Comparison of ENCODE assay signal across 1 cellular context in the genomic region with DNA sequence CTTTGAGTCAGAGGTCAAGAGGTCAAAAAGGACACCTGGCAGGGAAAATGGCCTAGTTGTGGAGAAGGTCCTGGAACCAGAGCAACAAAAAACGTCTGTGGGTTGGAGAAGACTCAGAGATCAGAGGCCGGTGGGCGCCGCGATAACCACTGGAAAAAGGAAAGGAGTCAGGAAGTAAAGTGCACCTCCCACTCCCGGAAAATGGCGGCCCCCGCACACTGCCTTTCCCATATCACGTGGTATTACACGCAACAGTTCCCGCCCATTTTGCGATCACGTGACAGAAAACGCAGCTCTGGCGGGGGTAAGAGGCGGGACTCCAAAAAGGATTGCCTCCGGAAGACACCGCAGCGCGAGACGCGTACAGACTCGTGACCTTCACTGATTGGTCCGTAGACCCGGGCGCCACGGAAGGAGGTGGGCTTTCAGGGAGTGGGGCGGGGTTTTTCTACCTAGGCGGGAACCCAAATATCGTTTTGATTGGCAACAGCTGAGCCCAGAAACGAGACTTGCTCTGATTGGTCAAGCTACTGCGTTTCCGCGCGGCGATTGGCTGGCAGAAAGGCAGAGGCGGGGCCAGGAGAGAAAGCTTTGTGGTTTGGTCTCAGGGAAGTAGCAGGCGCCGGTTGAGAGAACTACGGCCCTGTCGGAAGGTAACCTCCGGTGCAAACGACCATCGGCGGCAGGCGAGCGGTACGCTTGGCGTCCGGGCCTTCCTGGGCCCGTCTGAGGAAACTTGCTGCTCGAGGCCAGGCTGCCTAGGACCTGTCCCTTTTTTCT.
TF ChIP-seq lines count a peak whose summit lies in the region.

A gene with protein sequence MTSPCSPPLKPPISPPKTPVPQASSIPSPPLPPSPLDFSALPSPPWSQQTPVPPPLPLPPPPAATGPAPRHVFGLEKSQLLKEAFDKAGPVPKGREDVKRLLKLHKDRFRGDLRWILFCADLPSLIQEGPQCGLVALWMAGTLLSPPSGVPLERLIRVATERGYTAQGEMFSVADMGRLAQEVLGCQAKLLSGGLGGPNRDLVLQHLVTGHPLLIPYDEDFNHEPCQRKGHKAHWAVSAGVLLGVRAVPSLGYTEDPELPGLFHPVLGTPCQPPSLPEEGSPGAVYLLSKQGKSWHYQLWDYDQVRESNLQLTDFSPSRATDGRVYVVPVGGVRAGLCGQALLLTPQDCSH (minus strand): TSS at position 193 of the 780 bp plus-strand sequence. CDS start 674 bp downstream, outside the sequence.

TF ChIP-seq in HepG2, 621 proteins besides CTCF, POLR2A, EP300 and RAD21 (continued from another document and continues in another):
- TF ChIP-seq, protein P1, sequence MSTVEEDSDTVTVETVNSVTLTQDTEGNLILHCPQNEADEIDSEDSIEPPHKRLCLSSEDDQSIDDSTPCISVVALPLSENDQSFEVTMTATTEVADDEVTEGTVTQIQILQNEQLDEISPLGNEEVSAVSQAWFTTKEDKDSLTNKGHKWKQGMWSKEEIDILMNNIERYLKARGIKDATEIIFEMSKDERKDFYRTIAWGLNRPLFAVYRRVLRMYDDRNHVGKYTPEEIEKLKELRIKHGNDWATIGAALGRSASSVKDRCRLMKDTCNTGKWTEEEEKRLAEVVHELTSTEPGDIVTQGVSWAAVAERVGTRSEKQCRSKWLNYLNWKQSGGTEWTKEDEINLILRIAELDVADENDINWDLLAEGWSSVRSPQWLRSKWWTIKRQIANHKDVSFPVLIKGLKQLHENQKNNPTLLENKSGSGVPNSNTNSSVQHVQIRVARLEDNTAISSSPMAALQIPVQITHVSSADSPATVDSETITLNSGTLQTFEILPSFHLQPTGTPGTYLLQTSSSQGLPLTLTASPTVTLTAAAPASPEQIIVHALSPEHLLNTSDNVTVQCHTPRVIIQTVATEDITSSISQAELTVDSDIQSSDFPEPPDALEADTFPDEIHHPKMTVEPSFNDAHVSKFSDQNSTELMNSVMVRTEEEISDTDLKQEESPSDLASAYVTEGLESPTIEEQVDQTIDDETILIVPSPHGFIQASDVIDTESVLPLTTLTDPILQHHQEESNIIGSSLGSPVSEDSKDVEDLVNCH (CRISPR knock-in tag; IDR thresholded peaks at IDR 0.05): no peak
- TF ChIP-seq, protein P2, sequence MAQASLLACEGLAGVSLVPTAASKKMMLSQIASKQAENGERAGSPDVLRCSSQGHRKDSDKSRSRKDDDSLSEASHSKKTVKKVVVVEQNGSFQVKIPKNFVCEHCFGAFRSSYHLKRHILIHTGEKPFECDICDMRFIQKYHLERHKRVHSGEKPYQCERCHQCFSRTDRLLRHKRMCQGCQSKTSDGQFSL (CRISPR knock-in tag; IDR thresholded peaks at IDR 0.05): no peak
- TF ChIP-seq SMC3 (IDR thresholded peaks at IDR 0.05; ENCODE audit: low read length): no peak
- TF ChIP-seq CHD4 (IDR thresholded peaks at IDR 0.05; ENCODE audit: borderline replicate concordance, low read length): no peak
- TF ChIP-seq ZNF781 (CRISPR knock-in tag; IDR thresholded peaks at IDR 0.05; ENCODE audit: borderline replicate concordance, not compliant biosample characterization): no peak
- 0 out of 2 replicates have a peak, but pooled peaks have one; percentile 25 for TF ChIP-seq PITX1 (CRISPR knock-in tag; IDR thresholded peaks at IDR 0.05)
- TF ChIP-seq ZHX2 (IDR thresholded peaks at IDR 0.05; ENCODE audit: low read depth): peak; percentile 93
- no peak; the same call in 1 of the 2 replicates for TF ChIP-seq ZHX2 (CRISPR knock-in tag; IDR thresholded peaks at IDR 0.05; ENCODE audit: borderline replicate concordance)
- TF ChIP-seq ARNT (IDR thresholded peaks at IDR 0.05): no peak
- no peak for TF ChIP-seq ZNF552 (CRISPR knock-in tag; IDR thresholded peaks at IDR 0.05; ENCODE audit: borderline replicate concordance)
- TF ChIP-seq, protein P3, sequence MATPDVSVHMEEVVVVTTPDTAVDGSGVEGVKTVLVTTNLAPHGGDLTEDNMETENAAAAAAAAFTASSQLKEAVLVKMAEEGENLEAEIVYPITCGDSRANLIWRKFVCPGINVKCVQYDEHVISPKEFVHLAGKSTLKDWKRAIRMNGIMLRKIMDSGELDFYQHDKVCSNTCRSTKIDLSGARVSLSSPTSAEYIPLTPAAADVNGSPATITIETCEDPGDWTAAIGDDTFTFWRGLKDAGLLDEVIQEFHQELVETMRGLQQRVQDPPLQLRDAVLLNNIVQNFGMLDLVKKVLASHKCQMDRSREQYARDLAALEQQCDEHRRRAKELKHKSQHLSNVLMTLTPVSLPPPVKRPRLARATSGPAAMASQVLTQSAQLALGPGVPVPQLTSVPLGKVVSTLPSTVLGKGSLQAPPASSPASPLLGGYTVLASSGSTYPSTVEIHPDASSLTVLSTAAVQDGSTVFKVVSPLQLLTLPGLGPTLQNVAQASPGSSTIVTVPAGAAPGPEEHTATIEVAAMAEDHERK (CRISPR knock-in tag; IDR thresholded peaks at IDR 0.05; ENCODE audit: low read depth): peak; percentile 52; the same call in 1 of the 2 replicates
- TF ChIP-seq ZNF430 (CRISPR knock-in tag; IDR thresholded peaks at IDR 0.05): peak; percentile 7; the same call in 1 of the 2 replicates
- 0 out of 2 replicates have a peak, but pooled peaks have one; percentile 58 for TF ChIP-seq ZMYM4 (CRISPR knock-in tag; IDR thresholded peaks at IDR 0.05)
- no peak for TF ChIP-seq JUND (CRISPR knock-in tag; IDR thresholded peaks at IDR 0.05)
- TF ChIP-seq ZBTB39 (CRISPR knock-in tag; IDR thresholded peaks at IDR 0.05): no peak
- TF ChIP-seq ZNF20 (CRISPR knock-in tag; IDR thresholded peaks at IDR 0.05): no peak
- no peak for TF ChIP-seq PAWR (CRISPR knock-in tag; IDR thresholded peaks at IDR 0.05; ENCODE audit: borderline replicate concordance)
- TF ChIP-seq TARDBP (CRISPR knock-in tag; IDR thresholded peaks at IDR 0.05): peak; percentile 34; the same call in 1 of the 2 replicates
- TF ChIP-seq ZNF709 (CRISPR knock-in tag; IDR thresholded peaks at IDR 0.05): no peak
- no peak for TF ChIP-seq SCMH1 (CRISPR knock-in tag; IDR thresholded peaks at IDR 0.05; ENCODE audit: borderline replicate concordance)
- no peak for TF ChIP-seq ZNF713 (CRISPR knock-in tag; IDR thresholded peaks at IDR 0.05)
- TF ChIP-seq FOXK2 (IDR thresholded peaks at IDR 0.05): peak; percentile 25
- no peak for TF ChIP-seq SOX13 (IDR thresholded peaks at IDR 0.05)
- 0 out of 4 replicates have a peak, but pooled peaks of 1 of the 2 experiments have one; percentile 27 for TF ChIP-seq SOX13 (CRISPR knock-in tag; conservative IDR thresholded peaks at IDR 0.05 in 1 of 2, IDR thresholded peaks at IDR 0.05 in 1 of 2)
- 0 out of 2 replicates have a peak, but pooled peaks have one; percentile 37 for TF ChIP-seq ZFY (CRISPR knock-in tag; IDR thresholded peaks at IDR 0.05)
- no peak for TF ChIP-seq RCOR2 (CRISPR knock-in tag; IDR thresholded peaks at IDR 0.05)
- TF ChIP-seq, protein P4, sequence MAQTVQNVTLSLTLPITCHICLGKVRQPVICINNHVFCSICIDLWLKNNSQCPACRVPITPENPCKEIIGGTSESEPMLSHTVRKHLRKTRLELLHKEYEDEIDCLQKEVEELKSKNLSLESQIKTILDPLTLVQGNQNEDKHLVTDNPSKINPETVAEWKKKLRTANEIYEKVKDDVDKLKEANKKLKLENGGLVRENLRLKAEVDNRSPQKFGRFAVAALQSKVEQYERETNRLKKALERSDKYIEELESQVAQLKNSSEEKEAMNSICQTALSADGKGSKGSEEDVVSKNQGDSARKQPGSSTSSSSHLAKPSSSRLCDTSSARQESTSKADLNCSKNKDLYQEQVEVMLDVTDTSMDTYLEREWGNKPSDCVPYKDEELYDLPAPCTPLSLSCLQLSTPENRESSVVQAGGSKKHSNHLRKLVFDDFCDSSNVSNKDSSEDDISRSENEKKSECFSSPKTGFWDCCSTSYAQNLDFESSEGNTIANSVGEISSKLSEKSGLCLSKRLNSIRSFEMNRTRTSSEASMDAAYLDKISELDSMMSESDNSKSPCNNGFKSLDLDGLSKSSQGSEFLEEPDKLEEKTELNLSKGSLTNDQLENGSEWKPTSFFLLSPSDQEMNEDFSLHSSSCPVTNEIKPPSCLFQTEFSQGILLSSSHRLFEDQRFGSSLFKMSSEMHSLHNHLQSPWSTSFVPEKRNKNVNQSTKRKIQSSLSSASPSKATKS (CRISPR knock-in tag; IDR thresholded peaks at IDR 0.05): 0 out of 2 replicates have a peak, but pooled peaks have one; percentile 31
- peak; percentile 69 for TF ChIP-seq ZNF574 (CRISPR knock-in tag; IDR thresholded peaks at IDR 0.05)
- TF ChIP-seq ZNF17 (CRISPR knock-in tag; IDR thresholded peaks at IDR 0.05): no peak
- 0 out of 2 replicates have a peak, but pooled peaks have one; percentile 19 for TF ChIP-seq ZNF891 (CRISPR knock-in tag; IDR thresholded peaks at IDR 0.05)
- TF ChIP-seq MXD4 (CRISPR knock-in tag; IDR thresholded peaks at IDR 0.05): peak; percentile 77; the same call in 1 of the 2 replicates
- peak; percentile 97; the same call in 1 of the 2 replicates for TF ChIP-seq GTF2F1 (IDR thresholded peaks at IDR 0.05; ENCODE audit: low read length)
